ENCODE assay signal across 28 cellular contexts in genomic region chr9:108838017-108838416, GRCh38. TPM values are rescaled to one million over a fixed set of nuclear protein-coding genes. Genes with fewer than 3 reads are reported as not detected.
DNase-seq lines count a peak whose midpoint lies in the region; ATAC-seq and TF ChIP-seq lines count a peak whose summit lies in the region.
"Had no signal": no experiment of that assay in that cellular context is flagged by ENCODE, and none has a peak within 500 bp of the region (broad histone marks: within the 10 kb centered on the region; RNA-seq: fewer than 3 reads in every experiment).

No MANE protein-coding gene starts in this region.

- H3K36me3 Mint-ChIP-seq in osteocyte (ENCODE audit: unreplicated experiment), result no peaks in the 10 kb centered on the region
- no peaks in the 10 kb centered on the region for H3K36me3 Mint-ChIP-seq in endothelial cell (ENCODE audit: low read depth, unreplicated experiment)
- H3K36me3 Mint-ChIP-seq: activated naive CD8-positive, alpha-beta T cell treated with anti-CD3 and anti-CD28 coated beads, Interleukin-2, amount 10 ng/mL, durations not matched to agents 7 days and 5 days; memory B cell had no signal

- peak overlapping the region; percentile 91 for H3K27ac ChIP-seq in PC-3 (ENCODE audit: low read length)
- H3K27ac ChIP-seq in epithelial cell of prostate, result peak overlapping the region; percentile 99
- H3K27ac ChIP-seq in mesenchymal stem cell (ENCODE audit: low read length, poor library complexity, severe bottlenecking), result no peak overlapping the region
- H3K27ac ChIP-seq: neutrophil, upper lobe of right lung had no signal

- peak overlapping the region; percentile 78 for H3K4me2 ChIP-seq in PC-3 (ENCODE audit: low read length)
- H3K4me2 ChIP-seq in mesenchymal stem cell (ENCODE audit: low read length, poor library complexity, severe bottlenecking), result no peak overlapping the region

- H3K27me3 ChIP-seq in PC-3 (ENCODE audit: low read length), result no peaks in the 10 kb centered on the region
- H3K27me3 ChIP-seq in mesenchymal stem cell (ENCODE audit: control insufficient read depth in 1 of 2, insufficient read depth in 1 of 2, low read length in 2 of 2), result no peaks in the 10 kb centered on the region
- H3K27me3 ChIP-seq: esophagus squamous epithelium, neutrophil, upper lobe of right lung had no signal

- peak overlapping the region; percentile 74 for H3K9ac ChIP-seq in PC-3 (ENCODE audit: low read length)
- H3K9ac ChIP-seq in mesenchymal stem cell (ENCODE audit: low read length), result no peak overlapping the region

- no peaks in the 10 kb centered on the region for H3K9me3 Mint-ChIP-seq in osteocyte (ENCODE audit: unreplicated experiment)
- no peaks in the 10 kb centered on the region for H3K9me3 Mint-ChIP-seq in endothelial cell (ENCODE audit: unreplicated experiment)
- H3K9me3 Mint-ChIP-seq: activated T-helper 2 cell treated with anti-CD3 and anti-CD28 coated beads, Interferon-gamma antibody, Interleukin-2, Interleukin-4, amounts not matched to agents 10 μg/mL and 5 μg/mL and 100 μg/mL, durations not matched to agents 14 hours and 24 hours and 36 hours; memory B cell had no signal

- no peak overlapping the region for H3K14ac ChIP-seq in mesenchymal stem cell (ENCODE audit: low read length in 2 of 2)

- H2AK5ac ChIP-seq in mesenchymal stem cell (ENCODE audit: low read length, severe bottlenecking), result no peak overlapping the region

- no peak overlapping the region for H2BK12ac ChIP-seq in mesenchymal stem cell (ENCODE audit: low read length in 2 of 2)

- H3F3A ChIP-seq in PC-3 (ENCODE audit: low read length, unreplicated experiment), result no peaks in the 10 kb centered on the region

- H3K4ac ChIP-seq in mesenchymal stem cell (ENCODE audit: low read depth in 1 of 2, low read length in 2 of 2), result no peak overlapping the region

- H2BK120ac ChIP-seq in mesenchymal stem cell (ENCODE audit: low read depth, low read length), result no peak overlapping the region

- no peaks in the 10 kb centered on the region for H3K79me1 ChIP-seq in mesenchymal stem cell (replicated peaks; ENCODE audit: low read length, poor library complexity, severe bottlenecking)

- H4K91ac ChIP-seq in mesenchymal stem cell (ENCODE audit: low read length), result no peak overlapping the region

- ATAC-seq in PC-3, result peak; percentile 16
- ATAC-seq: Right ventricle myocardium inferior, upper lobe of right lung had no signal

- H2BK15ac ChIP-seq in mesenchymal stem cell (ENCODE audit: low read depth, poor library complexity, severe bottlenecking), result no peak overlapping the region

- H3K23ac ChIP-seq in mesenchymal stem cell (ENCODE audit: low read length in 2 of 2), result no peak overlapping the region

- peaks cover 2% of the 10 kb centered on the region for H3K27me3 Mint-ChIP-seq in osteocyte (ENCODE audit: unreplicated experiment)
- H3K27me3 Mint-ChIP-seq in endothelial cell (ENCODE audit: unreplicated experiment), result no peaks in the 10 kb centered on the region
- H3K27me3 Mint-ChIP-seq: activated naive CD8-positive, alpha-beta T cell treated with anti-CD3 and anti-CD28 coated beads, Interleukin-2, amount 10 ng/mL, durations not matched to agents 7 days and 5 days had no signal

- no peak overlapping the region for H3K27ac Mint-ChIP-seq in osteocyte (ENCODE audit: unreplicated experiment)
- H3K27ac Mint-ChIP-seq in endothelial cell (ENCODE audit: unreplicated experiment), result no peak overlapping the region
- H3K27ac Mint-ChIP-seq: activated naive CD8-positive, alpha-beta T cell treated with anti-CD3 and anti-CD28 coated beads, Interleukin-2, amount 10 ng/mL, durations not matched to agents 7 days and 5 days; activated T-helper 2 cell treated with anti-CD3 and anti-CD28 coated beads, Interferon-gamma antibody, Interleukin-2, Interleukin-4, amounts not matched to agents 10 μg/mL and 5 μg/mL and 100 μg/mL, durations not matched to agents 14 hours and 24 hours and 36 hours; memory B cell had no signal

- no peak overlapping the region for H2BK5ac ChIP-seq in mesenchymal stem cell (ENCODE audit: low read depth, low read length, poor library complexity, severe bottlenecking)

- H3K36me3 ChIP-seq in PC-3 (ENCODE audit: low read depth, low read length) (no peaks in the 10 kb centered on the region), mesenchymal stem cell (ENCODE audit: control insufficient read depth in 1 of 2, insufficient read depth in 2 of 2, low read depth in 1 of 2, low read length in 2 of 2) (no peaks in the 10 kb centered on the region)
- H3K36me3 ChIP-seq: esophagus squamous epithelium, neutrophil, upper lobe of right lung had no signal

- no peak overlapping the region for H4K8ac ChIP-seq in mesenchymal stem cell (ENCODE audit: low read length)

- WGBS in mesenchymal stem cell, result 77% methylated on average over 5 of the region's 6 CpGs

- intact Hi-C loops in PC-3 (cut with micrococcal nuclease), result no loop called here

- peaks cover 49% of the 10 kb centered on the region for H3K4me1 ChIP-seq in PC-3 (ENCODE audit: insufficient read depth, low read length)
- H3K4me1 ChIP-seq in mesenchymal stem cell (ENCODE audit: control insufficient read depth, insufficient read depth, low read depth, low read length), result no peaks in the 10 kb centered on the region
- H3K4me1 ChIP-seq: upper lobe of right lung had no signal

- POLR2A ChIA-PET in PC-3 (lab: Charles Lee; ENCODE audit: unreplicated experiment), result no interaction called here

- H4K20me1 ChIP-seq in PC-3 (ENCODE audit: low read length), result no peaks in the 10 kb centered on the region

- H2AFZ ChIP-seq in PC-3 (ENCODE audit: low read length), result peak overlapping the region; percentile 52; the same call in 1 of the 2 replicates
- no peak overlapping the region for H2AFZ ChIP-seq in mesenchymal stem cell (ENCODE audit: low read depth, low read length)

- peak overlapping the region; percentile 40; the same call in 1 of the 2 replicates for H3K4me3 ChIP-seq in PC-3 (ENCODE audit: low read length)
- H3K4me3 ChIP-seq in mesenchymal stem cell (ENCODE audit: insufficient read depth in 1 of 2, low read depth in 1 of 2, low read length in 2 of 2), result no peak overlapping the region
- H3K4me3 ChIP-seq: esophagus squamous epithelium, upper lobe of right lung had no signal

- no peaks in the 10 kb centered on the region for H3K79me2 ChIP-seq in PC-3 (ENCODE audit: low read length)

- H3K9me3 ChIP-seq in PC-3 (ENCODE audit: low read length), result no peaks in the 10 kb centered on the region
- no peaks in the 10 kb centered on the region for H3K9me3 ChIP-seq in mesenchymal stem cell (ENCODE audit: control insufficient read depth, low read length)
- H3K9me3 ChIP-seq: esophagus squamous epithelium, neutrophil, upper lobe of right lung had no signal

- no peak overlapping the region for H3K18ac ChIP-seq in mesenchymal stem cell (ENCODE audit: low read depth in 1 of 2, low read length in 2 of 2)

- CTCF ChIA-PET in PC-3 (lab: Charles Lee), result interaction anchor here (0.6 kb wide), 1 partner anchor 429 kb away, joined by 3 read pairs; no protein-coding TSS in a partner anchor

- no TSS peak for BruUV-seq in PC-3 (replicated peaks; lab: Mats Ljungman, UMichigan)

- peak; percentile 70 for DNase-seq in EL
- DNase-seq in PC-3, result peak; percentile 93
- DNase-seq in epithelial cell of prostate (ENCODE audit: low read depth, low spot score), result peak; percentile 68
- DNase-seq in mesenchymal stem cell, result peak; percentile 7
- no peak for DNase-seq in osteocyte (ENCODE audit: extremely low spot score, unreplicated experiment)
- DNase-seq in NCI-H2227 treated with DMSO at 0.1 percent for 48 hours (lab: John Stamatoyannopoulos, UW), result no peak
- no peak for DNase-seq in endothelial cell (ENCODE audit: low spot score)
- DNase-seq: ACHN; activated CD4-positive, alpha-beta T cell treated with anti-CD3 and anti-CD28 coated beads, Interleukin-2, amount 50 U/mL, for 48 hours; activated CD8-positive, alpha-beta memory T cell treated with anti-CD3 and anti-CD28 coated beads, Interleukin-2, amount 50 U/mL, for 4 hours; activated naive CD8-positive, alpha-beta T cell treated with anti-CD3 and anti-CD28 coated beads, Interleukin-2, amount 10 ng/mL, durations not matched to agents 7 days and 5 days; C1 segment of cervical spinal cord; Calu3; effector CD8-positive, alpha-beta T cell; esophagus squamous epithelium; H7; head of caudate nucleus; NCI-H1092 treated with DMSO at 0.1 percent for 48 hours; NCI-H187 treated with DMSO at 0.1 percent for 48 hours; NCI-H69; small intestine; substantia nigra; upper lobe of right lung had no signal

- H3K9me2 ChIP-seq in PC-3 (replicated peaks; ENCODE audit: low read length), result no peaks in the 10 kb centered on the region

- H3K4me3 Mint-ChIP-seq in osteocyte (ENCODE audit: unreplicated experiment) (no peak overlapping the region), endothelial cell (ENCODE audit: unreplicated experiment) (no peak overlapping the region)
- H3K4me3 Mint-ChIP-seq: activated naive CD8-positive, alpha-beta T cell treated with anti-CD3 and anti-CD28 coated beads, Interleukin-2, amount 10 ng/mL, durations not matched to agents 7 days and 5 days; memory B cell had no signal

- TF ChIP-seq CTCF in PC-3 (conservative IDR thresholded peaks at IDR 0.05; ENCODE audit: low read depth, low read length) (no peak), osteocyte (IDR thresholded peaks at IDR 0.05) (no peak), endothelial cell (IDR thresholded peaks at IDR 0.05; ENCODE audit: unreplicated experiment) (no peak)

- H3K4me1 Mint-ChIP-seq in osteocyte (ENCODE audit: unreplicated experiment) (peaks cover 9% of the 10 kb centered on the region), endothelial cell (ENCODE audit: unreplicated experiment) (peaks cover 20% of the 10 kb centered on the region)

RNA-seq across cellular contexts. Expression of gene ACTL7B, which starts 17.8 kb away (rescaled TPM):
- not detected in 2 replicates for total RNA-seq in PC-3 (2014; rRNA removed)
- polyA plus RNA-seq in mesenchymal stem cell (2013, experiment 1 of 2), result not detected
- polyA plus RNA-seq in mesenchymal stem cell (2013, experiment 2 of 2), result not detected
- not detected in 2 replicates for total RNA-seq in osteocyte
- not detected for total RNA-seq in endothelial cell (ENCODE audit: unreplicated experiment)
- total RNA-seq: activated naive CD8-positive, alpha-beta T cell treated with anti-CD3 and anti-CD28 coated beads, Interleukin-2, amount 10 ng/mL, durations not matched to agents 7 days and 5 days; Calu3; esophagus squamous epithelium; H7; myocyte; Right ventricle myocardium inferior; upper lobe of right lung had no signal
- polyA plus RNA-seq: small intestine had no signal

RNA-seq across cellular contexts. Expression of gene ACTL7A, which starts 24.0 kb away (rescaled TPM):
- total RNA-seq in PC-3 (2014; rRNA removed) (not detected in 2 replicates), osteocyte (not detected in 2 replicates), endothelial cell (ENCODE audit: unreplicated experiment) (not detected)
- not detected for polyA plus RNA-seq in mesenchymal stem cell (2013, experiment 1 of 2)
- polyA plus RNA-seq in mesenchymal stem cell (2013, experiment 2 of 2), result not detected
- total RNA-seq: activated naive CD8-positive, alpha-beta T cell treated with anti-CD3 and anti-CD28 coated beads, Interleukin-2, amount 10 ng/mL, durations not matched to agents 7 days and 5 days; activated T-helper 2 cell treated with anti-CD3 and anti-CD28 coated beads, Interferon-gamma antibody, Interleukin-2, Interleukin-4, amounts not matched to agents 10 μg/mL and 5 μg/mL and 100 μg/mL, durations not matched to agents 14 hours and 24 hours and 36 hours; Calu3; esophagus squamous epithelium; H7; myocyte; Right ventricle myocardium inferior; upper lobe of right lung had no signal
- polyA plus RNA-seq: small intestine had no signal

Comparison
In these comparisons a context has a peak if more than half of its experiments do, and no peak if none do; other contexts are left out.
1. DNase-seq: peak in EL (single experiment), PC-3 (single experiment), epithelial cell of prostate (single experiment) and mesenchymal stem cell (single experiment); none in osteocyte (single experiment), NCI-H2227 treated with DMSO at 0.1 percent for 48 hours (single experiment) and endothelial cell (single experiment).